Comparison of ENCODE assay signal across 8 cellular contexts in genomic region chr5:14147210-14147609, GRCh38. TPM values are rescaled to one million over a fixed set of nuclear protein-coding genes. Genes with fewer than 3 reads are reported as not detected.
DNase-seq lines count a peak whose midpoint lies in the region; ATAC-seq and TF ChIP-seq lines count a peak whose summit lies in the region.

No MANE protein-coding gene starts in this region.

- intact Hi-C loops in adrenal gland (cut with DNase I): loop anchor here (10.0 kb wide), 3 partner anchors 58 to 118 kb away; no protein-coding TSS in a partner anchor

- H3K9ac ChIP-seq in KMS-11 (no peak overlapping the region), neural cell (ENCODE audit: low read length) (peak overlapping the region; percentile 6)

- no peak for DNase-seq in AG09309 (ENCODE audit: low read depth)
- peak in 1 of 7 donors; percentile 21 for DNase-seq in adrenal gland
- no peak for DNase-seq in germinal center (ENCODE audit: low spot score)
- DNase-seq in iPS-NIHi11 (ENCODE audit: low spot score): no peak
- no peak for DNase-seq in stimulated activated CD4-positive, alpha-beta T cell treated with anti-CD3 and anti-CD28 coated beads, Interleukin-1b, Interleukin-23, amount 100 ng/mL, for 48 hours

- H3K9me2 ChIP-seq in neural cell (ENCODE audit: insufficient read depth, low read length): no peaks in the 10 kb centered on the region

- TF ChIP-seq POLR2A in adrenal gland (IDR thresholded peaks at IDR 0.05): no peak

- ATAC-seq in GM21786 (IDR thresholded peaks at IDR 0.05; ENCODE audit: unreplicated experiment): no peak

- H2AFZ ChIP-seq in KMS-11 (ENCODE audit: low read depth): no peak overlapping the region
- no peak overlapping the region for H2AFZ ChIP-seq in neural cell (ENCODE audit: low read depth, low read length)

- peaks cover 36% of the 10 kb centered on the region for H3K4me1 ChIP-seq in KMS-11 (ENCODE audit: low read depth, poor library complexity, severe bottlenecking)
- peaks cover 29 to 45% of the 10 kb centered on the region in 2 donors for H3K4me1 ChIP-seq in adrenal gland (replicated peaks in 1 of 2)

- H3K27me3 ChIP-seq in KMS-11 (ENCODE audit: insufficient read depth, low read depth): no peaks in the 10 kb centered on the region
- H3K27me3 ChIP-seq in adrenal gland: no peaks in the 10 kb centered on the region
- no peaks in the 10 kb centered on the region for H3K27me3 ChIP-seq in neural cell (ENCODE audit: insufficient read depth, low read depth, low read length)

- H3K4me2 ChIP-seq in KMS-11 (peak overlapping the region; percentile 69; the same call in 1 of the 2 replicates), neural cell (ENCODE audit: low read length) (peak overlapping the region; percentile 42)

- H3K9me3 ChIP-seq in adrenal gland (replicated peaks in 1 of 3) (no peaks in the 10 kb centered on the region), neural cell (ENCODE audit: low read length) (no peaks in the 10 kb centered on the region)

- no peak for TF ChIP-seq EP300 in neural cell (conservative IDR thresholded peaks at IDR 0.05; ENCODE audit: poor library complexity, severe bottlenecking)

- peaks cover 82% of the 10 kb centered on the region for H3K79me2 ChIP-seq in KMS-11 (ENCODE audit: insufficient read depth, low read depth)
- peaks cover 82% of the 10 kb centered on the region for H3K79me2 ChIP-seq in neural cell (replicated peaks; ENCODE audit: insufficient read depth, low read length)

- no peak for TF ChIP-seq RAD21 in neural cell (conservative IDR thresholded peaks at IDR 0.05)

- H3K27ac ChIP-seq in KMS-11 (no peak overlapping the region), adrenal gland (peak overlapping the region in 3 of 5 donors; percentile 66 to 89 (median 87)), neural cell (ENCODE audit: low read length) (no peak overlapping the region)

- no peak for TF ChIP-seq CTCF in AG09309 (IDR thresholded peaks at IDR 0.05; ENCODE audit: control insufficient read depth, insufficient read depth, low read depth, low read length, missing control alignments)
- TF ChIP-seq CTCF in KMS-11 (conservative IDR thresholded peaks at IDR 0.05; ENCODE audit: low read depth, low read length): no peak
- no peak for TF ChIP-seq CTCF in adrenal gland (IDR thresholded peaks at IDR 0.05)
- no peak for TF ChIP-seq CTCF in neural cell (IDR thresholded peaks at IDR 0.05; ENCODE audit: poor library complexity, severe bottlenecking)

- 33 to 50% (median 40%) methylated on average over 8 of the region's 8 CpGs for WGBS in adrenal gland, 4 donors

- H3K36me3 ChIP-seq in KMS-11 (ENCODE audit: insufficient read depth): no peaks in the 10 kb centered on the region
- no peaks in the 10 kb centered on the region for H3K36me3 ChIP-seq in adrenal gland (replicated peaks in 1 of 2)
- no peaks in the 10 kb centered on the region for H3K36me3 ChIP-seq in neural cell (ENCODE audit: insufficient read depth, low read length)

- H3K4me3 ChIP-seq in AG09309 (ENCODE audit: control insufficient read depth, low read depth, low read length) (peak overlapping the region; percentile 90), KMS-11 (IDR thresholded peaks at IDR 0.05; ENCODE audit: insufficient read depth, low read depth, low read length) (no peak overlapping the region), adrenal gland (no peak overlapping the region), neural cell (ENCODE audit: low read length) (peak overlapping the region; percentile 85)

- H4K20me1 ChIP-seq in KMS-11 (ENCODE audit: insufficient read depth): peaks cover 44% of the 10 kb centered on the region
- peaks cover 62% of the 10 kb centered on the region for H4K20me1 ChIP-seq in neural cell (ENCODE audit: insufficient read depth)

- peaks cover 8% of the 10 kb centered on the region for H3F3A ChIP-seq in neural cell (ENCODE audit: insufficient read depth, low read length, poor library complexity, severe bottlenecking)

TF ChIP-seq in neural cell, 6 proteins besides CTCF, POLR2A, EP300 and RAD21:
- no peak for TF ChIP-seq REST (IDR thresholded peaks at IDR 0.05; ENCODE audit: borderline replicate concordance)
- TF ChIP-seq EZH2 (IDR thresholded peaks at IDR 0.05; ENCODE audit: borderline replicate concordance, insufficient read depth, low read length, poor library complexity, severe bottlenecking): no peak
- no peak for TF ChIP-seq SMC3 (conservative IDR thresholded peaks at IDR 0.05; ENCODE audit: poor library complexity)
- no peak for TF ChIP-seq TAF1 (IDR thresholded peaks at IDR 0.05; ENCODE audit: low read depth)
- no peak for TF ChIP-seq MXI1 (conservative IDR thresholded peaks at IDR 0.05; ENCODE audit: poor library complexity, severe bottlenecking)
- TF ChIP-seq POLR2AphosphoS5 (IDR thresholded peaks at IDR 0.05): no peak

RNA-seq across cellular contexts. Expression of gene TRIO, which starts 4.1 kb away (rescaled TPM):
- 100 to 1,000 TPM in 1 of 8 donors, 10 to 100 TPM in 7; 41.1 to 108 (median 72.4) TPM for total RNA-seq in adrenal gland
- polyA plus RNA-seq in adrenal gland (100 to 1,000 TPM in 1 of 3 donors, 10 to 100 TPM in 2; 27.3 to 109 (median 58.9) TPM), neural cell (168 and 178 TPM in 2 replicates)
- 431 and 552 TPM in 2 replicates for polyA minus RNA-seq in neural cell

Comparison
In these comparisons a context has a peak if more than half of its experiments do, and no peak if none do; other contexts are left out.
1. H3K4me3 ChIP-seq: peak in AG09309 (single experiment) and neural cell (single experiment); none in KMS-11 (single experiment) and adrenal gland (0 of 4).
2. H3K27ac ChIP-seq: peak in adrenal gland (3 of 5); none in KMS-11 (single experiment) and neural cell (single experiment).